In the genomic region with DNA sequence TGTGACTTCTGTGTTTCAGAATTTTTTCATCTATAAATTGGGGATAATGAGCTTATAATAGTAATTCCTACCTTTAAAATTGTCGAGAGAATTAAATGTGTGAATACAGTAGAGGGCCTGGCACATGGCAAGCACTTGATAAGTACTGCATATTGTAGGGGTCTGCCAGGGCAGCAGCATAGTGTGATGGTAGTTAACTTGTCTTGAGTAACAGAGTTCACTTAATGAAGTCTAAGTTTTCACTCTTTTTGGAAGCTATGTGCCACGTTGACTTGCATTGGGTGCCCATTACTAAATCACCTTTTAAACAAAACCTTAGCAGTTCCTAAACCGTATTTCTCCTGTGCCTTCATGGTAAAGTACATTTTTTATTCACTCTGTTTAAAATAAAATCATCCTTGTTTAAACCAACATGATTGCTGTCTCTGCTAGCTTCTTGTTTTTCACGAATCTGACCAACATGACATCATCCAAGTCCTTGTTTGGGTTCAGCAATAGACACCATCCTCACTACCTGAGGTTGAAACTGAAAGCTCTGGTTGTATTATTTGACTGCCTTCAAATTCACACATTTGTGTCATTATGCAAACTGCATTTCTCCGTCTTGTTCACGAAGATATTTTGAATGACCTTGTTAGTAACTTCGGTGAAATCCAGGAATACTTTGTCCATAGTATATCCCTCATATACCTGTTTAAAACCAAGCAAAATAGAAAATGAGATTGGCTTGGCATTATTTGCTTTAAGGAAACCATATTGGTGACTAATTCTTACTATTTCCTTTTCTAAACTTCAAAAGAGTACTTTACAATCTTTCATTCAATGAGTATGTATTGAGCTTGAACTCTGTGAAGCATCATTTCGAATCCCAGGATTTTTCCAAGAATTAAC, we compare ENCODE assay signal across 10 cellular contexts.
DNase-seq lines count a peak whose midpoint lies in the region; ATAC-seq, FAIRE-seq and TF ChIP-seq lines count a peak whose summit lies in the region.
"Had no signal": no experiment of that assay in that cellular context is flagged by ENCODE, and none has a peak within 500 bp of the region (broad histone marks: within the 10 kb centered on the region; RNA-seq: fewer than 3 reads in every experiment).

No MANE protein-coding gene starts in this region.

- H3K9me3 Mint-ChIP-seq in activated naive CD4-positive, alpha-beta T cell treated with anti-CD3 and anti-CD28 coated beads, Interleukin-2, amount 50 U/mL, for 72 hours: no peaks in the 10 kb centered on the region
- no peaks in the 10 kb centered on the region for H3K9me3 Mint-ChIP-seq in activated naive CD4-positive, alpha-beta T cell treated with anti-CD3 and anti-CD28 coated beads for 36 hours

- CTCF ChIA-PET in activated naive CD4-positive, alpha-beta T cell treated with anti-CD3 and anti-CD28 coated beads for 36 hours (lab: Charles Lee): interaction anchor here (1.0 kb wide), 1 partner anchor 243 kb away, joined by 4 read pairs; no protein-coding TSS in a partner anchor

- peak; percentile 56 to 96 for ATAC-seq in activated naive CD4-positive, alpha-beta T cell treated with anti-CD3 and anti-CD28 coated beads, Interleukin-2, amount 50 U/mL, for 72 hours
- peak; percentile 99 for ATAC-seq in HG03354 (IDR thresholded peaks at IDR 0.05; ENCODE audit: poor library complexity, severe bottlenecking, unreplicated experiment)

- H3K36me3 Mint-ChIP-seq in activated naive CD4-positive, alpha-beta T cell treated with anti-CD3 and anti-CD28 coated beads, Interleukin-2, amount 50 U/mL, for 72 hours: no peaks in the 10 kb centered on the region
- H3K36me3 Mint-ChIP-seq in activated naive CD4-positive, alpha-beta T cell treated with anti-CD3 and anti-CD28 coated beads for 36 hours (ENCODE audit: low read depth): no peaks in the 10 kb centered on the region

- H3K4me1 Mint-ChIP-seq in activated naive CD4-positive, alpha-beta T cell treated with anti-CD3 and anti-CD28 coated beads for 36 hours (ENCODE audit: low read depth): peaks cover 6% of the 10 kb centered on the region

- H3K27ac ChIP-seq in esophagus squamous epithelium: no peak overlapping the region

- no peak for TF ChIP-seq CTCF in esophagus squamous epithelium (IDR thresholded peaks at IDR 0.05)

- H3K27me3 Mint-ChIP-seq in activated naive CD4-positive, alpha-beta T cell treated with anti-CD3 and anti-CD28 coated beads for 36 hours (ENCODE audit: low read depth): no peaks in the 10 kb centered on the region

- TF ChIP-seq POLR2A in H54 (IDR thresholded peaks at IDR 0.05; ENCODE audit: low read depth, low read length) (no peak), esophagus squamous epithelium (IDR thresholded peaks at IDR 0.05) (no peak)

- H3K9me3 ChIP-seq in esophagus squamous epithelium: no peaks in the 10 kb centered on the region

- H3K4me3 ChIP-seq in esophagus squamous epithelium: no peak overlapping the region

- no peaks in the 10 kb centered on the region for H3K4me1 ChIP-seq in esophagus squamous epithelium

- intact Hi-C loops in activated naive CD4-positive, alpha-beta T cell treated with anti-CD3 and anti-CD28 coated beads for 36 hours (cut with micrococcal nuclease): no loop called here
- intact Hi-C loops in esophagus squamous epithelium (cut with DNase I): no loop called here

- no peaks in the 10 kb centered on the region for H3K36me3 ChIP-seq in esophagus squamous epithelium

- no peak overlapping the region for H3K4me3 Mint-ChIP-seq in activated naive CD4-positive, alpha-beta T cell treated with anti-CD3 and anti-CD28 coated beads for 36 hours

- no peaks in the 10 kb centered on the region for H3K27me3 ChIP-seq in esophagus squamous epithelium

- peak; percentile 93 for FAIRE-seq in H54 (lab: Jason Lieb, UNC)

- 66 to 74% methylated on average over 8 of the region's 8 CpGs for WGBS in esophagus squamous epithelium, 2 donors

- DNase-seq in activated naive CD4-positive, alpha-beta T cell treated with anti-CD3 and anti-CD28 coated beads, Interleukin-2, amount 50 U/mL, for 72 hours (ENCODE audit: low spot score in 2 of 2): no peak
- no peak for DNase-seq in activated naive CD4-positive, alpha-beta T cell treated with anti-CD3 and anti-CD28 coated beads for 36 hours
- DNase-seq in H54 (ENCODE audit: insufficient read length, low spot score): no peak
- DNase-seq in epidermal melanocyte (ENCODE audit: insufficient read length, low spot score): no peak
- DNase-seq in esophagus squamous epithelium (lab: John Stamatoyannopoulos, UW): no peak
- no peak for DNase-seq in stimulated activated CD4-positive, alpha-beta T cell treated with anti-CD3 and anti-CD28 coated beads, Interleukin-2, amount 100 ng/mL, for 24 hours
- DNase-seq in activated T-cell treated with anti-CD3 and anti-CD28 coated beads for 4 hours: no peak
- DNase-seq: activated CD4-positive, alpha-beta T cell treated with anti-CD3 and anti-CD28 coated beads, Interleukin-2, amount 50 U/mL, for 48 hours; EL had no signal

- H3K27ac Mint-ChIP-seq in activated naive CD4-positive, alpha-beta T cell treated with anti-CD3 and anti-CD28 coated beads, Interleukin-2, amount 50 U/mL, for 72 hours: no peak overlapping the region
- no peak overlapping the region for H3K27ac Mint-ChIP-seq in activated naive CD4-positive, alpha-beta T cell treated with anti-CD3 and anti-CD28 coated beads for 36 hours
